14 cellular contexts compared by ENCODE assay signal in the genomic region with DNA sequence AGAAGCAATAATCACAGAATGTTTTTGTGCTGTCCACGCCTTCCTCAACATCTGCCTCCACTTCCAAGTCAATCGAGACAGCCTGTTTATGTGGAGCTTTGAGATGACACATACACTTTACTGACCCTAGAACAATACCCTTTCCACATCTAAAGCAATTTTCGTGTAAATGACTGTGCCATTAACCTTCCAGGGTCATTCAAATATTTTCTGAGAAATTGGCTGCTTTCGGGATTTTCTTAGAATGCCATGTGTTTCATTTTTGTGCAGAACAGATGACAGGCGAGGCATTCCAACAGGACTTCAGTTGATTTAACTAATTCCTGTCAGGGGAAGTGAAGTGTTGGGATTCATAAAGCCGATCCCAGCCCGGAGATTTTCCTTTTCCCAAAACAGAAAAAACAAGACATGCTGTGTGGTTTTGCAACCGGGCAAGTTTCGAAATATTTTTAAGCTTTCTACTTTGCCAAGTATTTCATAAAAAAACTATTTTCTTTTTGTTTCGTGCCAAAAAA.
DNase-seq lines count a peak whose midpoint lies in the region; ATAC-seq and TF ChIP-seq lines count a peak whose summit lies in the region.
"Had no signal": no experiment of that assay in that cellular context is flagged by ENCODE, and none has a peak within 500 bp of the region (broad histone marks: within the 10 kb centered on the region; RNA-seq: fewer than 3 reads in every experiment).

No MANE protein-coding gene starts in this region.

- H3K9me3 Mint-ChIP-seq in activated T-cell treated with anti-CD3 and anti-CD28 coated beads, Interleukin-2, amount 50 U/mL, for 24 hours = no peaks in the 10 kb centered on the region

- H3K56ac ChIP-seq in IMR-90 (ENCODE audit: extremely low read depth, insufficient read depth, low read length) = no peak overlapping the region

- H4K8ac ChIP-seq in IMR-90 (ENCODE audit: low read depth in 2 of 2, low read length in 2 of 2) = no peak overlapping the region; a peak in 1 of 4 replicates

- H2AFZ ChIP-seq in IMR-90 (replicated peaks; ENCODE audit: low read length, poor library complexity) (peak overlapping the region; percentile 65), hepatocyte (no peak overlapping the region)

- no peak for TF ChIP-seq POLR2A in IMR-90 (IDR thresholded peaks at IDR 0.05; ENCODE audit: low read depth, low read length)
- TF ChIP-seq POLR2A in stomach (IDR thresholded peaks at IDR 0.05) = no peak

- H3K4me1 Mint-ChIP-seq in activated T-cell treated with anti-CD3 and anti-CD28 coated beads, Interleukin-2, amount 50 U/mL, for 24 hours (ENCODE audit: low read depth) = no peaks in the 10 kb centered on the region
- H3K4me1 Mint-ChIP-seq: activated CD8-positive, alpha-beta memory T cell treated with anti-CD3 and anti-CD28 coated beads, Interleukin-2, amount 10 ng/mL, durations not matched to agents 7 days and 5 days had no signal

- H3K4me3 ChIP-seq in IMR-90 (ENCODE audit: insufficient read depth, low read depth, low read length) (no peak overlapping the region), hepatocyte (no peak overlapping the region), stomach (peak overlapping the region in 2 of 4 donors; percentile 5 to 12)

- no peak overlapping the region for H3K9ac ChIP-seq in IMR-90 (ENCODE audit: low read depth, low read length)

- no peak overlapping the region for H2BK120ac ChIP-seq in IMR-90 (ENCODE audit: low read depth, low read length)

- H4K91ac ChIP-seq in IMR-90 (ENCODE audit: insufficient read depth, low read depth, low read length) = no peak overlapping the region

- H3K4ac ChIP-seq in IMR-90 (ENCODE audit: low read depth, low read length) = no peak overlapping the region

- peak; percentile 76 for ATAC-seq in IMR-90 (ENCODE audit: low read depth)
- ATAC-seq in GM18498 (IDR thresholded peaks at IDR 0.05; ENCODE audit: unreplicated experiment) = no peak
- no peak for ATAC-seq in GM21576 (IDR thresholded peaks at IDR 0.05; ENCODE audit: unreplicated experiment)
- ATAC-seq: activated CD8-positive, alpha-beta memory T cell treated with anti-CD3 and anti-CD28 coated beads, Interleukin-2, amount 10 ng/mL, durations not matched to agents 7 days and 5 days; left colon had no signal

- H4K20me1 ChIP-seq in IMR-90 (ENCODE audit: insufficient read depth, low read length) = no peaks in the 10 kb centered on the region
- H4K20me1 ChIP-seq in hepatocyte (ENCODE audit: insufficient read depth, poor library complexity, severe bottlenecking) = no peaks in the 10 kb centered on the region

- no peaks in the 10 kb centered on the region for H3K79me2 ChIP-seq in hepatocyte

- H3K4me2 ChIP-seq in IMR-90 (ENCODE audit: low read depth, low read length) = peak overlapping the region; percentile 33
- H3K4me2 ChIP-seq in hepatocyte = peak overlapping the region; percentile 23

- in situ Hi-C loops in IMR-90 (cut with MboI; ENCODE audit: low sequenced_read_pairs) = no loop called here

- H3K18ac ChIP-seq in IMR-90 (ENCODE audit: low read depth, low read length) = peak overlapping the region; percentile 50; the same call in 1 of the 2 replicates

- dilution Hi-C loops in IMR-90 (cut with HindIII; ENCODE audit: low sequenced_read_pairs, unreplicated experiment) = no loop called here

- TF ChIP-seq RAD21 in IMR-90 (IDR thresholded peaks at IDR 0.05; ENCODE audit: low read length) = no peak

- BruUV-seq in IMR-90 (replicated peaks; lab: Mats Ljungman, UMichigan) = no TSS peak

- H3K36me3 ChIP-seq in IMR-90 (ENCODE audit: control insufficient read depth, insufficient read depth, low read length) (no peaks in the 10 kb centered on the region), hepatocyte (replicated peaks; ENCODE audit: insufficient read depth, low read depth) (no peaks in the 10 kb centered on the region), stomach (peaks cover 0 to 10% (median 2%) of the 10 kb centered on the region in 4 donors)

- 10% methylated on average over 2 of the region's 10 CpGs; no CpG with 5 or more reads in 1 of the 2 experiments for WGBS in IMR-90 (ENCODE audit: extremely low coverage in 2 of 2, insufficient read length in 1 of 2), 2 experiments
- WGBS in hepatocyte (ENCODE audit: low lambda C conversion rate, missing lambda C conversion rate) = 44% methylated on average over 10 of the region's 10 CpGs
- 44 to 70% (median 61%) methylated on average over 10 of the region's 10 CpGs for WGBS in stomach, 5 donors

- POLR2A ChIA-PET in IMR-90 (lab: Charles Lee; ENCODE audit: unreplicated experiment) = interaction anchor here (0.6 kb wide), 1 partner anchor 265 kb away, joined by 5 read pairs; no protein-coding TSS in a partner anchor

- no peak overlapping the region for H3K23ac ChIP-seq in IMR-90 (ENCODE audit: low read depth, low read length)

- intact Hi-C loops in IMR-90 (cut with micrococcal nuclease) = no loop called here
- intact Hi-C loops in stomach (cut with DNase I; ENCODE audit: low total_unique reads) = no loop called here

- no peak overlapping the region for H3K27ac Mint-ChIP-seq in activated T-cell treated with anti-CD3 and anti-CD28 coated beads, Interleukin-2, amount 50 U/mL, for 24 hours
- H3K27ac Mint-ChIP-seq: activated CD8-positive, alpha-beta memory T cell treated with anti-CD3 and anti-CD28 coated beads, Interleukin-2, amount 10 ng/mL, durations not matched to agents 7 days and 5 days; IgD-negative memory B cell had no signal

- peak; percentile 12 for DNase-seq in IMR-90
- DNase-seq in hepatocyte (ENCODE audit: low spot score) = no peak
- DNase-seq in stomach = no peak
- no peak for DNase-seq in D341Med (ENCODE audit: low spot score)
- DNase-seq in activated T-cell treated with anti-CD3 and anti-CD28 coated beads, Interleukin-2, amount 50 U/mL, for 24 hours = no peak
- DNase-seq: activated CD8-positive, alpha-beta memory T cell treated with anti-CD3 and anti-CD28 coated beads, Interleukin-2, amount 10 ng/mL, durations not matched to agents 7 days and 5 days; cortex of kidney; left colon; NCI-H510A treated with DMSO at 0.1 percent for 48 hours; stimulated activated CD4-positive, alpha-beta T cell treated with anti-CD3 and anti-CD28 coated beads, Interleukin-2, amount 100 ng/mL, for 24 hours had no signal

- no peaks in the 10 kb centered on the region for H3K9me1 ChIP-seq in IMR-90 (ENCODE audit: insufficient read depth, low read length)

- no peak for TF ChIP-seq EP300 in stomach (IDR thresholded peaks at IDR 0.05)

- no peak overlapping the region; the same call in 1 of the 2 replicates for H4K5ac ChIP-seq in IMR-90 (ENCODE audit: low read depth, low read length)

- H3K27ac ChIP-seq in IMR-90 (ENCODE audit: insufficient read depth, low read length) (peak overlapping the region; percentile 37; the same call in 1 of the 2 replicates), cingulate gyrus (ENCODE audit: low read depth, low read length) (peak overlapping the region; percentile 70), hepatocyte (peak overlapping the region; percentile 60), stomach (peak overlapping the region; percentile 49 to 84 (median 73))

- peaks cover 19% of the 10 kb centered on the region for H3K27me3 Mint-ChIP-seq in activated T-cell treated with anti-CD3 and anti-CD28 coated beads, Interleukin-2, amount 50 U/mL, for 24 hours
- H3K27me3 Mint-ChIP-seq: activated CD8-positive, alpha-beta memory T cell treated with anti-CD3 and anti-CD28 coated beads, Interleukin-2, amount 10 ng/mL, durations not matched to agents 7 days and 5 days; IgD-negative memory B cell had no signal

- no peak overlapping the region for H2BK20ac ChIP-seq in IMR-90 (ENCODE audit: low read depth, low read length)

- no peaks in the 10 kb centered on the region for H3K36me3 Mint-ChIP-seq in activated T-cell treated with anti-CD3 and anti-CD28 coated beads, Interleukin-2, amount 50 U/mL, for 24 hours (ENCODE audit: low read depth)
- H3K36me3 Mint-ChIP-seq: activated CD8-positive, alpha-beta memory T cell treated with anti-CD3 and anti-CD28 coated beads, Interleukin-2, amount 10 ng/mL, durations not matched to agents 7 days and 5 days had no signal

- no peak overlapping the region for H2BK15ac ChIP-seq in IMR-90 (ENCODE audit: low read depth, low read length)

- H2AK9ac ChIP-seq in IMR-90 (replicated peaks; ENCODE audit: low read depth, low read length, poor library complexity) = no peak overlapping the region

- H3K4me1 ChIP-seq in IMR-90 (ENCODE audit: control insufficient read depth, insufficient read depth, low read length) = peaks cover 4% of the 10 kb centered on the region; the same call in 1 of the 2 replicates
- H3K4me1 ChIP-seq in hepatocyte (ENCODE audit: insufficient read depth) = no peaks in the 10 kb centered on the region
- peaks cover 10 to 95% (median 55%) of the 10 kb centered on the region in 4 donors for H3K4me1 ChIP-seq in stomach

- no peaks in the 10 kb centered on the region for H3K9me2 ChIP-seq in hepatocyte (replicated peaks; ENCODE audit: insufficient read depth)

- TF ChIP-seq CTCF in IMR-90 (conservative IDR thresholded peaks at IDR 0.05; ENCODE audit: low read depth, low read length) = no peak
- TF ChIP-seq CTCF in hepatocyte (IDR thresholded peaks at IDR 0.05; ENCODE audit: poor library complexity) = no peak
- no peak for TF ChIP-seq CTCF in stomach (IDR thresholded peaks at IDR 0.05)

- CTCF ChIA-PET in IMR-90 (lab: Yijun Ruan, JAX) = interaction anchor here (1.1 kb wide), 1 partner anchor 284 kb away, joined by 6 read pairs; no protein-coding TSS in a partner anchor

- H3K79me1 ChIP-seq in IMR-90 (ENCODE audit: low read depth in 1 of 2, low read length in 2 of 2) = no peaks in the 10 kb centered on the region

- H2BK5ac ChIP-seq in IMR-90 (ENCODE audit: low read depth, low read length, poor library complexity, severe bottlenecking) = no peak overlapping the region

- no peak overlapping the region for H2AK5ac ChIP-seq in IMR-90 (ENCODE audit: low read depth, low read length)

- H3K9me3 ChIP-seq in IMR-90 (ENCODE audit: control insufficient read depth, insufficient read depth, low read length) (peaks cover 5% of the 10 kb centered on the region), hepatocyte (ENCODE audit: low read depth) (no peaks in the 10 kb centered on the region), stomach (no peaks in the 10 kb centered on the region)

- H3K27me3 ChIP-seq in IMR-90 (ENCODE audit: control insufficient read depth, insufficient read depth, low read length) (peaks cover 50% of the 10 kb centered on the region), hepatocyte (no peaks in the 10 kb centered on the region), stomach (no peaks in the 10 kb centered on the region)

- H3K4me3 Mint-ChIP-seq in activated T-cell treated with anti-CD3 and anti-CD28 coated beads, Interleukin-2, amount 50 U/mL, for 24 hours = no peak overlapping the region
- H3K4me3 Mint-ChIP-seq: activated CD8-positive, alpha-beta memory T cell treated with anti-CD3 and anti-CD28 coated beads, Interleukin-2, amount 10 ng/mL, durations not matched to agents 7 days and 5 days; IgD-negative memory B cell had no signal

- 0 out of 2 replicates have a peak overlapping the region, but pooled peaks have one; percentile 28 for H3K14ac ChIP-seq in IMR-90 (replicated peaks; ENCODE audit: low read depth, low read length)

TF ChIP-seq in IMR-90, 13 proteins besides CTCF, POLR2A, EP300 and RAD21:
- 0 out of 2 replicates have a peak, but pooled peaks have one; percentile 15 for TF ChIP-seq CEBPB (IDR thresholded peaks at IDR 0.05; ENCODE audit: low read depth, low read length)
- TF ChIP-seq SMC3 (IDR thresholded peaks at IDR 0.05; ENCODE audit: low read depth, low read length) = no peak
